Comparison of ENCODE assay signal across 16 cellular contexts in the genomic region with DNA sequence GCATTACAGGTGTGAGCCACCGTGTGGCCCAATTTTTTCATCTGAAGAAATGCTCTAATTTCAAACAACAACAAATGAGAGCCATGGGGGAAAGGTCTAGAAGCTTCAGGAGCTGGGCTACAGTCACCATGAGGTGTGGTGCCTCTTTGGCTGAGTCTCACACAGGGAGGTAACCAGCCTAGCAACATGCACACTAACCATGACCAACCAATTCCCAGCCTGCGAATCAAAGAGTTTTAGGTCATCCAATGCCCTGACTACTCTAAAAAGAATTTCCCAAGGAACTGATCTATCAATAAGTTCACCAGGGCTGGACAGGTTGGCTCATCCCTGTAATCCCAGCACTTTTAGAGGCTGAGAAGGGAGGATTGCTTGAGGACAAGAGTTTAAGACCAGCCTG. TPM values are rescaled to one million over a fixed set of nuclear protein-coding genes. Genes with fewer than 3 reads are reported as not detected.
DNase-seq lines count a peak whose midpoint lies in the region; ATAC-seq and TF ChIP-seq lines count a peak whose summit lies in the region.
"Had no signal": no experiment of that assay in that cellular context is flagged by ENCODE, and none has a peak within 500 bp of the region (broad histone marks: within the 10 kb centered on the region; RNA-seq: fewer than 3 reads in every experiment).

No MANE protein-coding gene starts in this region.

- H3K27ac ChIP-seq in CD4-positive, alpha-beta T cell (ENCODE audit: low read depth, low read length) = no peak overlapping the region
- H3K27ac ChIP-seq: coronary artery, thoracic aorta had no signal

- CTCF ChIA-PET in CD4-positive, alpha-beta T cell (lab: Charles Lee) = interaction anchor here (1.3 kb wide), 1 partner anchor 55 kb away, joined by 4 read pairs; the partner anchor contains the start of gene GMIP

- H3K27me3 ChIP-seq in CD4-positive, alpha-beta T cell (ENCODE audit: control insufficient read depth, insufficient read depth, low read length) = no peaks in the 10 kb centered on the region

- TF ChIP-seq CTCF in CD4-positive, alpha-beta T cell (IDR thresholded peaks at IDR 0.05) = no peak

- no peak for ATAC-seq in CD4-positive, alpha-beta T cell (ENCODE audit: poor library complexity)
- no peak for ATAC-seq in GM21528 (IDR thresholded peaks at IDR 0.05; ENCODE audit: low FRiP score, unreplicated experiment)
- ATAC-seq: CD8-positive, alpha-beta T cell; heart right ventricle; sciatic nerve had no signal

- H3K4me1 Mint-ChIP-seq in CD4-positive, alpha-beta T cell (ENCODE audit: low read depth) = peaks cover 41% of the 10 kb centered on the region
- peaks cover 50% of the 10 kb centered on the region for H3K4me1 Mint-ChIP-seq in activated T-helper 2 cell treated with anti-CD3 and anti-CD28 coated beads, Interferon-gamma antibody, Interleukin-2, Interleukin-4, amounts not matched to agents 10 μg/mL and 5 μg/mL and 100 μg/mL, durations not matched to agents 14 hours and 24 hours and 36 hours (ENCODE audit: low read depth)

- peaks cover 35% of the 10 kb centered on the region for H3K36me3 Mint-ChIP-seq in CD4-positive, alpha-beta T cell (ENCODE audit: low read depth)
- H3K36me3 Mint-ChIP-seq in activated T-helper 2 cell treated with anti-CD3 and anti-CD28 coated beads, Interferon-gamma antibody, Interleukin-2, Interleukin-4, amounts not matched to agents 10 μg/mL and 5 μg/mL and 100 μg/mL, durations not matched to agents 14 hours and 24 hours and 36 hours (ENCODE audit: low read depth) = peaks cover 51% of the 10 kb centered on the region
- H3K36me3 Mint-ChIP-seq: IgD-negative memory B cell had no signal

- H3K9me3 ChIP-seq in CD4-positive, alpha-beta T cell (ENCODE audit: control insufficient read depth, low read length) = no peaks in the 10 kb centered on the region
- H3K9me3 ChIP-seq: heart right ventricle, thoracic aorta had no signal

- H3K27ac Mint-ChIP-seq in CD4-positive, alpha-beta T cell = peak overlapping the region; percentile 71
- H3K27ac Mint-ChIP-seq in activated T-helper 2 cell treated with anti-CD3 and anti-CD28 coated beads, Interferon-gamma antibody, Interleukin-2, Interleukin-4, amounts not matched to agents 10 μg/mL and 5 μg/mL and 100 μg/mL, durations not matched to agents 14 hours and 24 hours and 36 hours = peak overlapping the region; percentile 93
- H3K27ac Mint-ChIP-seq: CD8-positive, alpha-beta T cell had no signal

- H3K4me3 Mint-ChIP-seq in CD4-positive, alpha-beta T cell = no peak overlapping the region
- peak overlapping the region; percentile 5 for H3K4me3 Mint-ChIP-seq in activated T-helper 2 cell treated with anti-CD3 and anti-CD28 coated beads, Interferon-gamma antibody, Interleukin-2, Interleukin-4, amounts not matched to agents 10 μg/mL and 5 μg/mL and 100 μg/mL, durations not matched to agents 14 hours and 24 hours and 36 hours (ENCODE audit: low read depth)
- H3K4me3 Mint-ChIP-seq: IgD-negative memory B cell had no signal

- H3K9me3 Mint-ChIP-seq in CD4-positive, alpha-beta T cell = no peaks in the 10 kb centered on the region
- no peaks in the 10 kb centered on the region for H3K9me3 Mint-ChIP-seq in activated T-helper 2 cell treated with anti-CD3 and anti-CD28 coated beads, Interferon-gamma antibody, Interleukin-2, Interleukin-4, amounts not matched to agents 10 μg/mL and 5 μg/mL and 100 μg/mL, durations not matched to agents 14 hours and 24 hours and 36 hours
- H3K9me3 Mint-ChIP-seq: CD8-positive, alpha-beta T cell; IgD-negative memory B cell had no signal

- H3K27me3 Mint-ChIP-seq in CD4-positive, alpha-beta T cell = no peaks in the 10 kb centered on the region
- no peaks in the 10 kb centered on the region for H3K27me3 Mint-ChIP-seq in activated T-helper 2 cell treated with anti-CD3 and anti-CD28 coated beads, Interferon-gamma antibody, Interleukin-2, Interleukin-4, amounts not matched to agents 10 μg/mL and 5 μg/mL and 100 μg/mL, durations not matched to agents 14 hours and 24 hours and 36 hours (ENCODE audit: low read depth)
- H3K27me3 Mint-ChIP-seq: IgD-negative memory B cell had no signal

- POLR2A ChIA-PET in CD4-positive, alpha-beta T cell (lab: Charles Lee) = interaction anchor here (1.0 kb wide), 1 partner anchor 80 kb away, joined by 4 read pairs; the partner anchor contains the start of gene ZNF101

- no peak for DNase-seq in CD4-positive, alpha-beta T cell
- DNase-seq in HCEC 1CT (peak; percentile 44), kidney tubule cell (ENCODE audit: low spot score) (peak; percentile 81), NCI-H345 treated with DMSO at 0.1 percent for 48 hours (lab: John Stamatoyannopoulos, UW; ENCODE audit: unreplicated experiment) (no peak), NCI-H446 treated with DMSO at 0.1 percent for 48 hours (lab: John Stamatoyannopoulos, UW) (no peak)
- no peak for DNase-seq in activated T-helper 2 cell treated with anti-CD3 and anti-CD28 coated beads, Interferon-gamma antibody, Interleukin-2, Interleukin-4, amounts not matched to agents 10 μg/mL and 5 μg/mL and 100 μg/mL, durations not matched to agents 14 hours and 24 hours and 36 hours (ENCODE audit: low spot score)
- DNase-seq: CD8-positive, alpha-beta T cell; heart right ventricle; NCI-H1048; NCI-H774; stimulated activated CD4-positive, alpha-beta T cell treated with anti-CD3 and anti-CD28 coated beads, Interleukin-2, amount 100 ng/mL, for 24 hours had no signal

- intact Hi-C loops in CD4-positive, alpha-beta T cell (cut with DNase I, micrococcal nuclease) = no loop called here
- intact Hi-C loops in activated T-helper 2 cell treated with anti-CD3 and anti-CD28 coated beads, Interferon-gamma antibody, Interleukin-2, Interleukin-4, amounts not matched to agents 10 μg/mL and 5 μg/mL and 100 μg/mL, durations not matched to agents 14 hours and 24 hours and 36 hours (cut with micrococcal nuclease) = loop anchor here (5.0 kb wide), 1 partner anchor 39 kb away; the partner anchor contains the start of gene LPAR2

RNA-seq across cellular contexts. Expression of gene PBX4, which starts 29.9 kb away (rescaled TPM):
- 10 to 100 TPM; 50.1 to 51.8 TPM for total RNA-seq in CD4-positive, alpha-beta T cell
- 23.4 and 24.8 TPM in 2 replicates for total RNA-seq in activated T-helper 2 cell treated with anti-CD3 and anti-CD28 coated beads, Interferon-gamma antibody, Interleukin-2, Interleukin-4, amounts not matched to agents 10 μg/mL and 5 μg/mL and 100 μg/mL, durations not matched to agents 14 hours and 24 hours and 36 hours
- total RNA-seq: thoracic aorta had no signal

RNA-seq across cellular contexts. Expression of gene LPAR2, which starts 39.5 kb away (rescaled TPM):
- total RNA-seq in CD4-positive, alpha-beta T cell = 10 to 100 TPM; 85.9 to 93.7 TPM
- 28.9 and 29.8 TPM in 2 replicates for total RNA-seq in activated T-helper 2 cell treated with anti-CD3 and anti-CD28 coated beads, Interferon-gamma antibody, Interleukin-2, Interleukin-4, amounts not matched to agents 10 μg/mL and 5 μg/mL and 100 μg/mL, durations not matched to agents 14 hours and 24 hours and 36 hours

RNA-seq across cellular contexts. Expression of gene CILP2, which starts 50.5 kb away (rescaled TPM):
- 1 to 10 TPM; 1.1 to 1.7 TPM for total RNA-seq in CD4-positive, alpha-beta T cell
- 0.14 and 0.21 TPM in 2 replicates for total RNA-seq in activated T-helper 2 cell treated with anti-CD3 and anti-CD28 coated beads, Interferon-gamma antibody, Interleukin-2, Interleukin-4, amounts not matched to agents 10 μg/mL and 5 μg/mL and 100 μg/mL, durations not matched to agents 14 hours and 24 hours and 36 hours

RNA-seq across cellular contexts. Expression of gene GMIP, which starts 54.9 kb away (rescaled TPM):
- 10 to 100 TPM; 89.6 to 97.0 TPM for total RNA-seq in CD4-positive, alpha-beta T cell
- 66.0 and 67.5 TPM in 2 replicates for total RNA-seq in activated T-helper 2 cell treated with anti-CD3 and anti-CD28 coated beads, Interferon-gamma antibody, Interleukin-2, Interleukin-4, amounts not matched to agents 10 μg/mL and 5 μg/mL and 100 μg/mL, durations not matched to agents 14 hours and 24 hours and 36 hours

RNA-seq across cellular contexts. Expression of gene YJEFN3, which starts 59.8 kb away (rescaled TPM):
- total RNA-seq in CD4-positive, alpha-beta T cell = 1 to 10 TPM; 3.7 to 4.4 TPM
- total RNA-seq in activated T-helper 2 cell treated with anti-CD3 and anti-CD28 coated beads, Interferon-gamma antibody, Interleukin-2, Interleukin-4, amounts not matched to agents 10 μg/mL and 5 μg/mL and 100 μg/mL, durations not matched to agents 14 hours and 24 hours and 36 hours = 9.0 and 9.7 TPM in 2 replicates

Comparison
In these comparisons a context has a peak if more than half of its experiments do, and no peak if none do; other contexts are left out.
1. DNase-seq: peak in HCEC 1CT (single experiment) and kidney tubule cell (single experiment); none in CD4-positive, alpha-beta T cell (0 of 10), activated T-helper 2 cell treated with anti-CD3 and anti-CD28 coated beads, Interferon-gamma antibody, Interleukin-2, Interleukin-4, amounts not matched to agents 10 μg/mL and 5 μg/mL and 100 μg/mL, durations not matched to agents 14 hours and 24 hours and 36 hours (single experiment), NCI-H345 treated with DMSO at 0.1 percent for 48 hours (single experiment) and NCI-H446 treated with DMSO at 0.1 percent for 48 hours (single experiment).